In genomic region chr14:52015411-52016030, GRCh38 we compare ENCODE assay signal across 8 cellular contexts. TPM values are rescaled to one million over a fixed set of nuclear protein-coding genes. Genes with fewer than 3 reads are reported as not detected.
DNase-seq lines count a peak whose midpoint lies in the region; ATAC-seq, FAIRE-seq and TF ChIP-seq lines count a peak whose summit lies in the region.

No MANE protein-coding gene starts in this region.

- no peaks in the 10 kb centered on the region; the same call in 1 of the 2 replicates for H3K27me3 Mint-ChIP-seq in HFFc6 (ENCODE audit: insufficient read depth)

- peaks cover 20% of the 10 kb centered on the region for H3K4me1 Mint-ChIP-seq in HFFc6 (ENCODE audit: low read depth)

- TF ChIP-seq CTCF in AG09319 (IDR thresholded peaks at IDR 0.05; ENCODE audit: low read depth, low read length): peak; percentile 30
- peak; percentile 71 for TF ChIP-seq CTCF in HFFc6 (IDR thresholded peaks at IDR 0.05)
- peak in 2 of 3 experiments; percentile 12 to 29 for TF ChIP-seq CTCF in ascending aorta (IDR thresholded peaks at IDR 0.05)
- peak; percentile 44 for TF ChIP-seq CTCF in kidney (IDR thresholded peaks at IDR 0.05; ENCODE audit: borderline replicate concordance, extremely low read depth, insufficient read depth)

- no peak overlapping the region for H3K9ac ChIP-seq in kidney (ENCODE audit: low read length in 2 of 2)

- FAIRE-seq in kidney (lab: Jason Lieb, UNC): no peak

- intact Hi-C loops in ascending aorta (cut with DNase I): no loop called here
- intact Hi-C loops in kidney (cut with DNase I): no loop called here

- no peak for DNase-seq in AG09319 (ENCODE audit: extremely low read depth, low read depth)
- DNase-seq in HFFc6: no peak
- no peak for DNase-seq in ascending aorta (ENCODE audit: low spot score in 2 of 2)
- DNase-seq in kidney: no peak
- no peak for DNase-seq in NCI-H345 (lab: John Stamatoyannopoulos, UW)
- no peak for DNase-seq in MV-4-11 (lab: John Stamatoyannopoulos, UW)

- 0 out of 2 replicates have a peak overlapping the region, but pooled peaks have one; percentile 22 for H3K27ac Mint-ChIP-seq in HFFc6

- H3K4me1 ChIP-seq in ascending aorta (peaks cover 0 to 6% of the 10 kb centered on the region in 2 donors), kidney (ENCODE audit: control insufficient read depth in 1 of 2, insufficient read depth in 1 of 2, low read depth in 1 of 2, low read length in 2 of 2) (peaks cover 0 to 5% of the 10 kb centered on the region in 2 donors)

- H3K4me3 Mint-ChIP-seq in HFFc6: no peak overlapping the region

- no peak for ATAC-seq in HG03378 (IDR thresholded peaks at IDR 0.05; ENCODE audit: unreplicated experiment)
- ATAC-seq in GM19328 (IDR thresholded peaks at IDR 0.05; ENCODE audit: unreplicated experiment): no peak

- no peaks in the 10 kb centered on the region for H3K27me3 ChIP-seq in ascending aorta

- H3K27ac ChIP-seq in ascending aorta: no peak overlapping the region
- H3K27ac ChIP-seq in kidney (ENCODE audit: low read depth in 2 of 2, low read length in 2 of 2): no peak overlapping the region

- no peak overlapping the region for H3K4me3 ChIP-seq in ascending aorta
- no peak overlapping the region for H3K4me3 ChIP-seq in kidney (ENCODE audit: low read length in 2 of 2)

- H3K9me3 ChIP-seq in ascending aorta (no peaks in the 10 kb centered on the region), kidney (ENCODE audit: control insufficient read depth in 1 of 2, low read length in 2 of 2) (no peaks in the 10 kb centered on the region)

- peaks cover 71% of the 10 kb centered on the region for H3K36me3 Mint-ChIP-seq in HFFc6 (ENCODE audit: low read depth)

- peaks cover 3 to 21% of the 10 kb centered on the region in 2 donors for H3K36me3 ChIP-seq in ascending aorta
- peaks cover 7 to 21% of the 10 kb centered on the region in 2 donors for H3K36me3 ChIP-seq in kidney (ENCODE audit: control insufficient read depth in 1 of 2, insufficient read depth in 2 of 2, low read length in 2 of 2)

- no peaks in the 10 kb centered on the region for H3K9me3 Mint-ChIP-seq in HFFc6

RNA-seq across cellular contexts. Expression of gene RTRAF, which starts 26.2 kb away (rescaled TPM):
- total RNA-seq in HFFc6 (2021; fragmentation: NEBNext Ultra II Directional; extraction: Animal tissue kit (Norgen Biotek cat#: 25700)): 100 to 1,000 TPM; 161 to 181 (median 179) TPM
- total RNA-seq in ascending aorta (15.3 TPM), kidney (116 TPM)
- 250 TPM for polyA plus RNA-seq in kidney (ENCODE audit: insufficient read depth, low read depth, low replicate concordance)

RNA-seq across cellular contexts. Expression of gene NID2, which starts 53.3 kb away (rescaled TPM):
- total RNA-seq in HFFc6 (2021; fragmentation: NEBNext Ultra II Directional; extraction: Animal tissue kit (Norgen Biotek cat#: 25700)): 100 to 1,000 TPM in 5 of 6 experiments, 10 to 100 TPM in 1; 97.3 to 125 (median 113) TPM
- total RNA-seq in ascending aorta: 12.2 TPM
- total RNA-seq in kidney: 37.7 TPM
- 7.1 TPM for polyA plus RNA-seq in kidney (ENCODE audit: insufficient read depth, low read depth, low replicate concordance)

Comparison
In these comparisons a context has a peak if more than half of its experiments do, and no peak if none do; other contexts are left out.
1. CTCF ChIP-seq: peak in every context shown above with its lines; median percentile 71 in HFFc6; 44 in kidney; 30 in AG09319; 20 in ascending aorta.